In the genomic region with DNA sequence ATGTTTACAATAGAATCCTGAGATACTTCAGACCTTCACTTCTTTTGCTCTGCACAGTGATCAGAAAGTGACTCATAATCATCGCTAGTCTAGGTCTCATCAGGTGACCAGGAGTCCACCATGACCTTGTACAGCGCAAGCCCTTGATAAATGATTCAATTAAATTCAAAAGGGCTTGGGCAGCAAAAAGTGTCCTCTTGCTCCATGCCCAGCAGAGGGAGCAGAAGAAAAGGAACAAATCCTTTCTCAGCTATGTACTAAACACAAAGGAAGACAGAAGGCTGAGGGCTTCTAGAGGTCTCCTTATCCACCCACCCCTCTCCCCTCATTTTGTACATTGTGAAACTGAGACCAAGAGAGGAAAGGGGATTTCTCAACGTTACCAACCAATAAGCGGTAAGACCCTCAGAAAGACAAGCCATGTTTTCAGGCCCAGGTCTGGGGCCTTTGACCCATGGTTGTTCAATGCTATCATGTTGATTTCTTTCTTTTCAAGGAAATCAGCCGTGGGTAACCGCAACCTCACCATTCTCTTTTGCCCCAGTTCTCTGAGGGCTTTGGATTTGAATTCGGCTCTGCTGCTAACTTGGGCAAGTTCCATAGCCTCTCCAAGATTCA, we compare ENCODE assay signal across 8 cellular contexts.
A peak's percentile ranks its signal among the peaks of the same experiment; 100 is the strongest.
DNase-seq lines count a peak whose midpoint lies in the region; ATAC-seq, FAIRE-seq and TF ChIP-seq lines count a peak whose summit lies in the region.

No MANE protein-coding gene starts in this region.

- H3K4me3 ChIP-seq in MM.1S (ENCODE audit: low read length), result no peak overlapping the region
- no peak overlapping the region for H3K4me3 ChIP-seq in astrocyte (ENCODE audit: insufficient read depth, low read depth, low read length)
- no peak overlapping the region for H3K4me3 ChIP-seq in kidney epithelial cell (ENCODE audit: low read depth, low read length)

- H3K27ac Mint-ChIP-seq in astrocyte (ENCODE audit: unreplicated experiment), result no peak overlapping the region

- H3K27me3 ChIP-seq in MM.1S (replicated peaks; ENCODE audit: insufficient read depth, low read length), result no peaks in the 10 kb centered on the region
- no peaks in the 10 kb centered on the region for H3K27me3 ChIP-seq in astrocyte (ENCODE audit: insufficient read depth, low read length)
- H3K27me3 ChIP-seq in kidney epithelial cell (ENCODE audit: control insufficient read depth, insufficient read depth, low read length), result no peaks in the 10 kb centered on the region

- no peaks in the 10 kb centered on the region for H3F3A ChIP-seq in MM.1S (ENCODE audit: insufficient read depth, low read length)

- H3K4me2 ChIP-seq in MM.1S (ENCODE audit: low read depth, low read length) (no peak overlapping the region), astrocyte (ENCODE audit: low read length) (no peak overlapping the region)

- no peaks in the 10 kb centered on the region for H3K4me1 ChIP-seq in MM.1S (ENCODE audit: low read length)
- peaks cover 9% of the 10 kb centered on the region for H3K4me1 ChIP-seq in astrocyte (ENCODE audit: insufficient read depth, low read length)

- no peaks in the 10 kb centered on the region for H3K9me3 Mint-ChIP-seq in astrocyte (ENCODE audit: unreplicated experiment)

- no peaks in the 10 kb centered on the region for H3K36me3 Mint-ChIP-seq in astrocyte (ENCODE audit: low read depth, unreplicated experiment)

- H3K27ac ChIP-seq in MM.1S (ENCODE audit: low read length), result no peak overlapping the region
- H3K27ac ChIP-seq in astrocyte (ENCODE audit: low read depth, low read length), result no peak overlapping the region

- H3K4me3 Mint-ChIP-seq in astrocyte (ENCODE audit: unreplicated experiment), result no peak overlapping the region

- peaks cover 18% of the 10 kb centered on the region for H3K4me1 Mint-ChIP-seq in astrocyte (ENCODE audit: low read depth, unreplicated experiment)

- ATAC-seq in HG03565 (IDR thresholded peaks at IDR 0.05; ENCODE audit: unreplicated experiment), result no peak

- H3K27me3 Mint-ChIP-seq in astrocyte (ENCODE audit: low read depth, unreplicated experiment), result no peaks in the 10 kb centered on the region

- peak; percentile 29 for DNase-seq in Daoy (ENCODE audit: low read depth)
- DNase-seq in MM.1S, result peak; percentile 39
- DNase-seq in astrocyte (ENCODE audit: low read depth), result no peak
- DNase-seq in kidney epithelial cell (ENCODE audit: low read depth), result no peak
- no peak for DNase-seq in hippocampal formation (lab: John Stamatoyannopoulos, UW)
- DNase-seq in GOT3 (lab: John Stamatoyannopoulos, UW), result no peak
- DNase-seq in effector CD4-positive, alpha-beta T cell, result no peak

- H3K9me3 ChIP-seq in MM.1S (replicated peaks; ENCODE audit: insufficient read depth, low read length) (no peaks in the 10 kb centered on the region), astrocyte (ENCODE audit: insufficient read depth, low read depth, low read length) (no peaks in the 10 kb centered on the region)

- H3K79me2 ChIP-seq in MM.1S (ENCODE audit: low read length) (no peaks in the 10 kb centered on the region), astrocyte (ENCODE audit: insufficient read depth, low read length) (no peaks in the 10 kb centered on the region)

- H3K36me3 ChIP-seq in MM.1S (replicated peaks; ENCODE audit: insufficient read depth, low read length) (no peaks in the 10 kb centered on the region), astrocyte (ENCODE audit: insufficient read depth, low read length) (no peaks in the 10 kb centered on the region), kidney epithelial cell (ENCODE audit: control insufficient read depth, insufficient read depth, low read length) (no peaks in the 10 kb centered on the region)

- TF ChIP-seq CTCF in MM.1S (IDR thresholded peaks at IDR 0.05; ENCODE audit: low read length) (peak; percentile 63), astrocyte (IDR thresholded peaks at IDR 0.05; ENCODE audit: insufficient read depth, low read depth, low read length) (peak; percentile 65), kidney epithelial cell (IDR thresholded peaks at IDR 0.05; ENCODE audit: insufficient read depth, low read length, poor library complexity, severe bottlenecking) (peak; percentile 73)

- H3K9ac ChIP-seq in MM.1S (ENCODE audit: low read length) (no peak overlapping the region), astrocyte (ENCODE audit: low read length) (no peak overlapping the region)

- FAIRE-seq in astrocyte (lab: Jason Lieb, UNC), result no peak

- H2AFZ ChIP-seq in MM.1S (ENCODE audit: low read length) (no peak overlapping the region), astrocyte (ENCODE audit: low read depth, low read length) (no peak overlapping the region)

- H4K20me1 ChIP-seq in MM.1S (ENCODE audit: insufficient read depth, low read length), result no peaks in the 10 kb centered on the region
- H4K20me1 ChIP-seq in astrocyte (ENCODE audit: insufficient read depth, low read length), result no peaks in the 10 kb centered on the region

- H3K9me2 ChIP-seq in MM.1S (replicated peaks; ENCODE audit: insufficient read depth, low read length), result no peaks in the 10 kb centered on the region

Comparison
In these comparisons a context has a peak if more than half of its experiments do, and no peak if none do; other contexts are left out.
1. DNase-seq: peak in Daoy (single experiment) and MM.1S (single experiment); none in astrocyte (single experiment), kidney epithelial cell (single experiment), hippocampal formation (0 of 2), GOT3 (single experiment) and effector CD4-positive, alpha-beta T cell (single experiment).
2. Peak in every context shown above with its lines, with median percentiles within 50 percentile points of each other: CTCF ChIP-seq.